8 cellular contexts compared by ENCODE assay signal in the genomic region with DNA sequence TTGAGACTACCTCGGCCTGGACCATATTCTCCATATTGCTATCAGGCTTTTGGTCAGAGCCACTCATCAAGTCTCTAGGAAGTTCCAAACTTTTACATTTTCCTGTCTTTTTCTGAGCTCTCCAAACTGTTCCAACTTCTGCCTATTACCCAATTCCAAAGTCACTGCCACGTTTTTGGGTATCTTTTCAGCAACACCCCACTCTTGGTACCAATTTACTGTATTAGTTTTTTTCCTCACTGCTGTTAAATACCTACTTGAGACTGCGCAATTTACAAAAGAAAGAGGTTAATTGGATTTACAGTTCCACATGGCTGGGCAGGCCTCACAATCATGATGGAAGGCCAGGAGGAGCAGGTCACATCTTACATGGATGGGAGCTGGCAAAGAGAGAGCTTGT.
"Had no signal": no experiment of that assay in that cellular context is flagged by ENCODE, and none has a peak within 500 bp of the region (broad histone marks: within the 10 kb centered on the region; RNA-seq: fewer than 3 reads in every experiment).

No MANE protein-coding gene starts in this region.

- H3K36me3 Mint-ChIP-seq: IgD-negative memory B cell had no signal

- H3K27ac Mint-ChIP-seq: IgD-negative memory B cell had no signal

- H3K9ac ChIP-seq: GM23248 had no signal

- ATAC-seq: HCT116, HepG2 had no signal

- H3K4me3 ChIP-seq: GM23248, HAP-1 had no signal

- H3K4me1 ChIP-seq: HAP-1 had no signal

- H3K27ac ChIP-seq: GM23248 had no signal

- DNase-seq: GM23248, GOT3, H7, KG1 had no signal

- H3K27me3 Mint-ChIP-seq: IgD-negative memory B cell had no signal

- H3K4me1 Mint-ChIP-seq: IgD-negative memory B cell had no signal

- H3K36me3 ChIP-seq: HAP-1 had no signal
